Comparison of ENCODE assay signal across 24 cellular contexts in genomic region chr6:152815230-152815922, GRCh38.
"Had no signal": no experiment of that assay in that cellular context is flagged by ENCODE, and none has a peak within 500 bp of the region (broad histone marks: within the 10 kb centered on the region; RNA-seq: fewer than 3 reads in every experiment).

No MANE protein-coding gene starts in this region.

- ATAC-seq: esophagus mucosa; foreskin keratinocyte; gastroesophageal sphincter; heart left ventricle; left lobe of liver; natural killer cell treated with Interleukin-12 subunit alpha and Interleukin-12 subunit beta and Interleukin-15 and Interleukin-18, amount 100 ng/mL, for 72 hours; psoas muscle; right cardiac atrium; stimulated activated effector memory CD8-positive, alpha-beta T cell treated with anti-CD3 and anti-CD28 coated beads, Interleukin-12 subunit alpha, Interleukin-12 subunit beta, amount 100 ng/mL, for 72 hours had no signal

- DNase-seq: effector CD4-positive, alpha-beta T cell; foreskin keratinocyte; heart left ventricle; kidney; nucleus accumbens; psoas muscle; right cardiac atrium; sigmoid colon; stimulated activated CD4-positive, alpha-beta T cell treated with anti-CD3 and anti-CD28 coated beads, Interleukin-2, amount 100 ng/mL, for 24 hours; stimulated activated CD4-positive, alpha-beta T cell treated with anti-CD3 and anti-CD28 coated beads, Interleukin-4, amount 100 ng/mL, for 24 hours; stimulated activated naive CD4-positive, alpha-beta T cell treated with Interleukin-2 at 50 U/mL for 16 hours; upper lobe of left lung had no signal

- H3K9me3 Mint-ChIP-seq: neural progenitor cell had no signal

- H3K4me1 Mint-ChIP-seq: neural progenitor cell; stimulated activated effector memory CD8-positive, alpha-beta T cell treated with anti-CD3 and anti-CD28 coated beads, Interleukin-12 subunit alpha, Interleukin-12 subunit beta, amount 100 ng/mL, for 72 hours had no signal

- H3K4me3 Mint-ChIP-seq: memory B cell; natural killer cell treated with Interleukin-12 subunit alpha and Interleukin-12 subunit beta and Interleukin-15 and Interleukin-18, amount 100 ng/mL, for 72 hours; neural progenitor cell; stimulated activated effector memory CD8-positive, alpha-beta T cell treated with anti-CD3 and anti-CD28 coated beads, Interleukin-12 subunit alpha, Interleukin-12 subunit beta, amount 100 ng/mL, for 72 hours had no signal

- H3K27ac Mint-ChIP-seq: memory B cell; natural killer cell treated with Interleukin-12 subunit alpha and Interleukin-12 subunit beta and Interleukin-15 and Interleukin-18, amount 100 ng/mL, for 72 hours; neural progenitor cell; stimulated activated effector memory CD8-positive, alpha-beta T cell treated with anti-CD3 and anti-CD28 coated beads, Interleukin-12 subunit alpha, Interleukin-12 subunit beta, amount 100 ng/mL, for 72 hours had no signal

- H3K4me3 ChIP-seq: dorsolateral prefrontal cortex, gastroesophageal sphincter, heart left ventricle, hepatocyte, lung, neural progenitor cell, psoas muscle, sigmoid colon, thoracic aorta, tibial nerve, upper lobe of left lung had no signal

- H3K27me3 Mint-ChIP-seq: memory B cell had no signal

- H3K36me3 Mint-ChIP-seq: memory B cell; natural killer cell treated with Interleukin-12 subunit alpha and Interleukin-12 subunit beta and Interleukin-15 and Interleukin-18, amount 100 ng/mL, for 72 hours; neural progenitor cell; stimulated activated effector memory CD8-positive, alpha-beta T cell treated with anti-CD3 and anti-CD28 coated beads, Interleukin-12 subunit alpha, Interleukin-12 subunit beta, amount 100 ng/mL, for 72 hours had no signal
